Comparison of ENCODE assay signal across 1 cellular context in genomic region chr11:117535201-117535869, GRCh38.
TF ChIP-seq lines count a peak whose summit lies in the region.

No MANE protein-coding gene starts in this region.

TF ChIP-seq in GM23338, 12 proteins besides CTCF, POLR2A, EP300 and RAD21 (continued from another document):
- TF ChIP-seq, protein P1, sequence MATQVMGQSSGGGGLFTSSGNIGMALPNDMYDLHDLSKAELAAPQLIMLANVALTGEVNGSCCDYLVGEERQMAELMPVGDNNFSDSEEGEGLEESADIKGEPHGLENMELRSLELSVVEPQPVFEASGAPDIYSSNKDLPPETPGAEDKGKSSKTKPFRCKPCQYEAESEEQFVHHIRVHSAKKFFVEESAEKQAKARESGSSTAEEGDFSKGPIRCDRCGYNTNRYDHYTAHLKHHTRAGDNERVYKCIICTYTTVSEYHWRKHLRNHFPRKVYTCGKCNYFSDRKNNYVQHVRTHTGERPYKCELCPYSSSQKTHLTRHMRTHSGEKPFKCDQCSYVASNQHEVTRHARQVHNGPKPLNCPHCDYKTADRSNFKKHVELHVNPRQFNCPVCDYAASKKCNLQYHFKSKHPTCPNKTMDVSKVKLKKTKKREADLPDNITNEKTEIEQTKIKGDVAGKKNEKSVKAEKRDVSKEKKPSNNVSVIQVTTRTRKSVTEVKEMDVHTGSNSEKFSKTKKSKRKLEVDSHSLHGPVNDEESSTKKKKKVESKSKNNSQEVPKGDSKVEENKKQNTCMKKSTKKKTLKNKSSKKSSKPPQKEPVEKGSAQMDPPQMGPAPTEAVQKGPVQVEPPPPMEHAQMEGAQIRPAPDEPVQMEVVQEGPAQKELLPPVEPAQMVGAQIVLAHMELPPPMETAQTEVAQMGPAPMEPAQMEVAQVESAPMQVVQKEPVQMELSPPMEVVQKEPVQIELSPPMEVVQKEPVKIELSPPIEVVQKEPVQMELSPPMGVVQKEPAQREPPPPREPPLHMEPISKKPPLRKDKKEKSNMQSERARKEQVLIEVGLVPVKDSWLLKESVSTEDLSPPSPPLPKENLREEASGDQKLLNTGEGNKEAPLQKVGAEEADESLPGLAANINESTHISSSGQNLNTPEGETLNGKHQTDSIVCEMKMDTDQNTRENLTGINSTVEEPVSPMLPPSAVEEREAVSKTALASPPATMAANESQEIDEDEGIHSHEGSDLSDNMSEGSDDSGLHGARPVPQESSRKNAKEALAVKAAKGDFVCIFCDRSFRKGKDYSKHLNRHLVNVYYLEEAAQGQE (IDR thresholded peaks at IDR 0.05; ENCODE audit: unreplicated experiment) = no peak
